In genomic region chr1:16007671-16008341, GRCh38 we compare ENCODE assay signal across 2 cellular contexts.
TF ChIP-seq lines count a peak whose summit lies in the region.

No MANE protein-coding gene starts in this region.

TF ChIP-seq in A549, 52 proteins besides CTCF, POLR2A, EP300 and RAD21:
- peak; percentile 59 for TF ChIP-seq ZFP36 (IDR thresholded peaks at IDR 0.05; ENCODE audit: borderline replicate concordance, partially characterized antibody)
- no peak for TF ChIP-seq GATA3 (IDR thresholded peaks at IDR 0.05; ENCODE audit: borderline replicate concordance)
- no peak for TF ChIP-seq MYC (IDR thresholded peaks at IDR 0.05; ENCODE audit: borderline replicate concordance, low read length)
- no peak for TF ChIP-seq HEYL (CRISPR knock-in tag; IDR thresholded peaks at IDR 0.05)
TF ChIP-seq in A549: peak in this region for 1.

TF ChIP-seq in GM12891, 5 proteins besides CTCF, POLR2A, EP300 and RAD21:
- TF ChIP-seq TAF1 (IDR thresholded peaks at IDR 0.05; ENCODE audit: low read depth, low read length) = no peak
- no peak for TF ChIP-seq PAX5 (IDR thresholded peaks at IDR 0.05; ENCODE audit: insufficient read depth, low read length, severe bottlenecking)
- TF ChIP-seq POU2F2 (IDR thresholded peaks at IDR 0.05; ENCODE audit: low read depth, low read length) = no peak
- TF ChIP-seq SPI1 (IDR thresholded peaks at IDR 0.05; ENCODE audit: low read depth, low read length) = no peak
- TF ChIP-seq POLR2AphosphoS5 (IDR thresholded peaks at IDR 0.05; ENCODE audit: low read depth, low read length) = no peak
